16 cellular contexts compared by ENCODE assay signal in the genomic region with DNA sequence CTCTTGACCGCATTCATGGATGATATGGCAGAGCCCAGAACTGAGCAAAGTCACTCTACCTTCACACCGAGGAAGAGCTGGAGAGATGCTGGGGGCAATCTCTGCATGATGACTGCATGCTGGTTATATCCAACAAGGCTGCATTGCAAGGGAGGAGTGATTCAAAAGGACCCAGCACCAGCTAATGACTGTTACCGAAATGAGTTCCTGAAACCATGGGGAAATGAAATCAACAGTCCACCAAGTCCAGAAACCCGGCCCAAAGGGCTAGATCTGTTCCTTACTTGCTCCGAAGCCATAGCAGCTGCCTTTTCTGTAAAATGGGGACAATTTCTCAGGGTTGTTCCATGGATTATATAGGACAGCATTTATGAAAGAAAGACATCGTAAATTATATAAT. TPM values are rescaled to one million over a fixed set of nuclear protein-coding genes. Genes with fewer than 3 reads are reported as not detected.
DNase-seq lines count a peak whose midpoint lies in the region; ATAC-seq and TF ChIP-seq lines count a peak whose summit lies in the region.
"Had no signal": no experiment of that assay in that cellular context is flagged by ENCODE, and none has a peak within 500 bp of the region (broad histone marks: within the 10 kb centered on the region; RNA-seq: fewer than 3 reads in every experiment).

No MANE protein-coding gene starts in this region.

- no peak overlapping the region for H3K4ac ChIP-seq in mesendoderm (ENCODE audit: low read depth, low read length)

- H3K56ac ChIP-seq in mesendoderm (ENCODE audit: low read length), result no peak overlapping the region

- H3K18ac ChIP-seq in mesendoderm (ENCODE audit: low read length), result no peak overlapping the region

- H2BK15ac ChIP-seq in mesendoderm (replicated peaks; ENCODE audit: low read depth), result no peak overlapping the region

- no peak overlapping the region for H2AK5ac ChIP-seq in mesendoderm (ENCODE audit: low read length)

- no peak overlapping the region for H3K27ac Mint-ChIP-seq in mesothelial cell of epicardium
- H3K27ac Mint-ChIP-seq: CD8-positive, alpha-beta T cell; GM23338; IgD-negative memory B cell had no signal

- H3K27ac ChIP-seq in BLaER1 treated with 17β-estradiol and CSF1 and Interleukin-3, amounts not matched to agents 10 nM and 100 nM, result peak overlapping the region in 8 of 11 experiments; percentile 54 to 81 (median 70); a peak in 16 of 22 replicates
- H3K27ac ChIP-seq in KMS-11 (peak overlapping the region; percentile 76; the same call in 1 of the 2 replicates), neutrophil (peak overlapping the region; percentile 88), mesendoderm (ENCODE audit: low read depth, low read length) (no peak overlapping the region)

- peaks cover 30 to 48% (median 33%) of the 10 kb centered on the region in 11 experiments for H3K9me3 ChIP-seq in BLaER1 treated with 17β-estradiol and CSF1 and Interleukin-3, amounts not matched to agents 10 nM and 100 nM (replicated peaks in 1 of 11)
- H3K9me3 ChIP-seq in neutrophil, result no peaks in the 10 kb centered on the region

- no peak overlapping the region for H4K8ac ChIP-seq in mesendoderm (ENCODE audit: low read depth, low read length)

- no peak overlapping the region for H3K23ac ChIP-seq in mesendoderm (ENCODE audit: low read length)

- peak overlapping the region in 1 of 10 experiments; percentile 15; a peak in 1 of 20 replicates for H3K4me3 ChIP-seq in BLaER1 treated with 17β-estradiol and CSF1 and Interleukin-3, amounts not matched to agents 10 nM and 100 nM
- no peak overlapping the region for H3K4me3 ChIP-seq in KMS-11 (IDR thresholded peaks at IDR 0.05; ENCODE audit: insufficient read depth, low read depth, low read length)
- peak overlapping the region in 1 of 2 experiments; percentile 10 for H3K4me3 ChIP-seq in neutrophil (ENCODE audit: low read depth in 1 of 2, low read length in 1 of 2)
- no peak overlapping the region for H3K4me3 ChIP-seq in mesendoderm (ENCODE audit: low read length)
- H3K4me3 ChIP-seq: GM12878, GM23338 had no signal

- H2BK5ac ChIP-seq in mesendoderm (ENCODE audit: low read length), result no peak overlapping the region

- H4K5ac ChIP-seq in mesendoderm (ENCODE audit: low read length), result no peak overlapping the region

- H2AFZ ChIP-seq in KMS-11 (ENCODE audit: low read depth), result no peak overlapping the region
- H2AFZ ChIP-seq: GM23338 had no signal

- TF ChIP-seq CTCF in KMS-11 (conservative IDR thresholded peaks at IDR 0.05; ENCODE audit: low read depth, low read length) (no peak), neutrophil (IDR thresholded peaks at IDR 0.05) (no peak), mesothelial cell of epicardium (IDR thresholded peaks at IDR 0.05; ENCODE audit: unreplicated experiment) (no peak)

- DNase-seq in globus pallidus (ENCODE audit: low spot score) (peak; percentile 15), mesendoderm (no peak), mesothelial cell of epicardium (ENCODE audit: low spot score in 2 of 2, unreplicated experiment in 2 of 2) (no peak), hypothalamus (lab: John Stamatoyannopoulos, UW) (no peak)
- DNase-seq: 8988T; CD8-positive, alpha-beta T cell; COR-L47; DND-41; H7 had no signal

- peak overlapping the region; percentile 38 to 79 (median 67); a peak in 17 of 22 replicates for H3K4me2 ChIP-seq in BLaER1 treated with 17β-estradiol and CSF1 and Interleukin-3, amounts not matched to agents 10 nM and 100 nM
- H3K4me2 ChIP-seq in KMS-11 (no peak overlapping the region), mesendoderm (ENCODE audit: low read length) (no peak overlapping the region)
- H3K4me2 ChIP-seq: GM23338 had no signal

- peak overlapping the region in 2 of 11 experiments; percentile 46 to 47; a peak in 3 of 22 replicates for H3K9ac ChIP-seq in BLaER1 treated with 17β-estradiol and CSF1 and Interleukin-3, amounts not matched to agents 10 nM and 100 nM
- no peak overlapping the region for H3K9ac ChIP-seq in KMS-11
- no peak overlapping the region for H3K9ac ChIP-seq in mesendoderm (ENCODE audit: low read length)

- H3K79me1 ChIP-seq in mesendoderm (ENCODE audit: low read length), result no peaks in the 10 kb centered on the region

- H3K4me1 Mint-ChIP-seq in mesothelial cell of epicardium, result peaks cover 7% of the 10 kb centered on the region

- no peak for ATAC-seq in GM19035 (IDR thresholded peaks at IDR 0.05; ENCODE audit: unreplicated experiment)
- ATAC-seq: CD8-positive, alpha-beta T cell; GM12878; GM23338 had no signal

- H4K20me1 ChIP-seq in BLaER1 treated with 17β-estradiol and CSF1 and Interleukin-3, amounts not matched to agents 10 nM and 100 nM, result no peaks in the 10 kb centered on the region
- H4K20me1 ChIP-seq in KMS-11 (ENCODE audit: insufficient read depth), result no peaks in the 10 kb centered on the region

- no peak overlapping the region for H2BK120ac ChIP-seq in mesendoderm (ENCODE audit: low read depth, low read length)

- H3K79me2 ChIP-seq in KMS-11 (ENCODE audit: insufficient read depth, low read depth) (no peaks in the 10 kb centered on the region), mesendoderm (ENCODE audit: control insufficient read depth, insufficient read depth, low read length) (no peaks in the 10 kb centered on the region)

- no peaks in the 10 kb centered on the region for H3K27me3 ChIP-seq in BLaER1 treated with 17β-estradiol and CSF1 and Interleukin-3, amounts not matched to agents 10 nM and 100 nM
- H3K27me3 ChIP-seq in KMS-11 (ENCODE audit: insufficient read depth, low read depth) (no peaks in the 10 kb centered on the region), neutrophil (no peaks in the 10 kb centered on the region), mesendoderm (ENCODE audit: insufficient read depth, low read length, poor library complexity) (no peaks in the 10 kb centered on the region)

- H3K36me3 ChIP-seq in BLaER1 treated with 17β-estradiol and CSF1 and Interleukin-3, amounts not matched to agents 10 nM and 100 nM, result peaks cover 0 to 7% (median 0%) of the 10 kb centered on the region in 11 experiments; a peak in 3 of 22 replicates
- H3K36me3 ChIP-seq in KMS-11 (ENCODE audit: insufficient read depth), result no peaks in the 10 kb centered on the region
- no peaks in the 10 kb centered on the region for H3K36me3 ChIP-seq in neutrophil
- no peaks in the 10 kb centered on the region for H3K36me3 ChIP-seq in mesendoderm (ENCODE audit: control insufficient read depth, insufficient read depth, low read length)

- WGBS in mesendoderm (ENCODE audit: extremely low coverage, insufficient coverage, low lambda C conversion rate), result no CpG with 5 or more reads among the region's 6 CpGs

- H3K36me3 Mint-ChIP-seq in mesothelial cell of epicardium, result no peaks in the 10 kb centered on the region
- H3K36me3 Mint-ChIP-seq: IgD-negative memory B cell had no signal

- no peaks in the 10 kb centered on the region for H3K9me3 Mint-ChIP-seq in mesothelial cell of epicardium

- H3K27me3 Mint-ChIP-seq in mesothelial cell of epicardium (ENCODE audit: low read depth), result peaks cover 5% of the 10 kb centered on the region

- H3K4me1 ChIP-seq in BLaER1 treated with 17β-estradiol and CSF1 and Interleukin-3, amounts not matched to agents 10 nM and 100 nM, result peaks cover 28 to 55% (median 38%) of the 10 kb centered on the region in 10 experiments
- H3K4me1 ChIP-seq in KMS-11 (ENCODE audit: low read depth, poor library complexity, severe bottlenecking) (peaks cover 27% of the 10 kb centered on the region), neutrophil (ENCODE audit: control insufficient read depth in 1 of 2, insufficient read depth in 1 of 2, low read depth in 1 of 2, low read length in 1 of 2) (peaks cover 34 to 37% of the 10 kb centered on the region in 2 experiments), mesendoderm (ENCODE audit: control insufficient read depth, low read depth, low read length) (no peaks in the 10 kb centered on the region)

- H3K4me3 Mint-ChIP-seq in mesothelial cell of epicardium, result no peak overlapping the region
- H3K4me3 Mint-ChIP-seq: CD8-positive, alpha-beta T cell; GM23338 had no signal

RNA-seq across cellular contexts. Expression of a gene that starts 1.2 kb away (rescaled TPM):
- not detected for polyA plus RNA-seq in mesendoderm (2013, experiment 1 of 2)
- polyA plus RNA-seq in mesendoderm (2013, experiment 2 of 2), result not detected
- total RNA-seq in mesothelial cell of epicardium, result not detected in 3 replicates
- total RNA-seq: GM12878, GM23338, H7 had no signal
- polyA plus RNA-seq: GM23338 had no signal

RNA-seq across cellular contexts. Expression of a gene that starts 11.1 kb away (rescaled TPM):
- 0.21 TPM for polyA plus RNA-seq in mesendoderm (2013, experiment 1 of 2)
- 0.52 TPM for polyA plus RNA-seq in mesendoderm (2013, experiment 2 of 2)
- total RNA-seq in mesothelial cell of epicardium, result 0.66 to 0.99 TPM (median 0.94 TPM) in 3 replicates
- total RNA-seq: CD8-positive, alpha-beta T cell had no signal
- polyA plus RNA-seq: IgD-negative memory B cell had no signal

Comparison
In these comparisons a context has a peak if more than half of its experiments do, and no peak if none do; other contexts are left out.
1. H3K4me2 ChIP-seq: peak in BLaER1 treated with 17β-estradiol and CSF1 and Interleukin-3, amounts not matched to agents 10 nM and 100 nM (11 of 11); none in KMS-11 (single experiment) and mesendoderm (single experiment).